ENCODE assay signal across 14 cellular contexts in the genomic region with DNA sequence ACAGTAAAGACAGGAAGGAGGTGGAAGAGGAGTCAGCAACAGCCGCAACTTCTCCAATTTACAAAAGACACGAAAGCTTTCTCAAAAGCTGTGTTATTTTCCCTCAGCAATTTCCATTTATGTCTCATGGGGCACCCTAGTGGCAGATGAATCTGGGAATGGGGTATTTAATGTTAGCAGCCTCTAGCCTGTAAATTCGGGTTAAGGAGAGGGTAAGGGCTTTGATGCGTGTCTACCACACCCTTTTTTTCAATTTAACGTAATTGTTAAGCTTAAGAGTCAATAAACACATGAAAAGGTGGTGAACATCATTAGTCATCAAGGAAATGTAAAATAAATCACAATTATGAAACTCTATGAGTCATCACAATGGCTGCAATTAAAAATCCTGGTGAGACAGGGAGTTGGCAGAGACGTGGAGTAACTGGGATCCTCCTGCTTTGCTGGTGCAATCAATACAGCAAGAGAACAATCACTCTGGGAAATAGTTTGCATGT.
DNase-seq lines count a peak whose midpoint lies in the region; ATAC-seq and TF ChIP-seq lines count a peak whose summit lies in the region.
"Had no signal": no experiment of that assay in that cellular context is flagged by ENCODE, and none has a peak within 500 bp of the region (broad histone marks: within the 10 kb centered on the region; RNA-seq: fewer than 3 reads in every experiment).

No MANE protein-coding gene starts in this region.

- TF ChIP-seq CTCF in BJ (IDR thresholded peaks at IDR 0.05; ENCODE audit: insufficient read depth, low read depth, low read length): no peak

- CTCF ChIA-PET in BJ (lab: Yijun Ruan, JAX): no interaction called here
- CTCF ChIA-PET in activated CD4-positive, alpha-beta T cell treated with anti-CD3 and anti-CD28 coated beads for 36 hours (lab: Charles Lee): no interaction called here

- no peaks in the 10 kb centered on the region for H3K4me1 Mint-ChIP-seq in activated CD4-positive, alpha-beta T cell treated with anti-CD3 and anti-CD28 coated beads for 36 hours
- H3K4me1 Mint-ChIP-seq: WTC11 had no signal

- intact Hi-C loops in activated CD4-positive, alpha-beta T cell treated with anti-CD3 and anti-CD28 coated beads for 36 hours (cut with DNase I, micrococcal nuclease): no loop called here

- POLR2A ChIA-PET in BJ (lab: Charles Lee): no interaction called here
- POLR2A ChIA-PET in activated CD4-positive, alpha-beta T cell treated with anti-CD3 and anti-CD28 coated beads for 36 hours (lab: Charles Lee): no interaction called here

- no peaks in the 10 kb centered on the region for H3K36me3 ChIP-seq in BJ (ENCODE audit: control insufficient read depth, insufficient read depth, low read length)
- H3K36me3 ChIP-seq in MG63: no peaks in the 10 kb centered on the region
- H3K36me3 ChIP-seq: BLaER1 treated with 17β-estradiol and CSF1 and Interleukin-3, amounts not matched to agents 10 nM and 100 nM; gastrocnemius medialis had no signal

- H3K27me3 ChIP-seq in BJ (ENCODE audit: control insufficient read depth, insufficient read depth, low read length) (no peaks in the 10 kb centered on the region), MG63 (no peaks in the 10 kb centered on the region)
- H3K27me3 ChIP-seq: BLaER1 treated with 17β-estradiol and CSF1 and Interleukin-3, amounts not matched to agents 10 nM and 100 nM; gastrocnemius medialis had no signal

- H3K4me3 ChIP-seq in BJ (ENCODE audit: low read depth, low read length): no peak overlapping the region
- H3K4me3 ChIP-seq in MG63: no peak overlapping the region
- H3K4me3 ChIP-seq: BLaER1 treated with 17β-estradiol and CSF1 and Interleukin-3, amounts not matched to agents 10 nM and 100 nM; gastrocnemius medialis had no signal

- H3K9me3 ChIP-seq in MG63: peaks cover 8% of the 10 kb centered on the region
- H3K9me3 ChIP-seq: gastrocnemius medialis had no signal

- no peaks in the 10 kb centered on the region for H3K36me3 Mint-ChIP-seq in activated CD4-positive, alpha-beta T cell treated with anti-CD3 and anti-CD28 coated beads for 36 hours (ENCODE audit: low read depth)

- no peak for ATAC-seq in activated CD4-positive, alpha-beta T cell treated with anti-CD3 and anti-CD28 coated beads for 36 hours
- ATAC-seq: gastrocnemius medialis, left ventricle myocardium superior, WTC11 had no signal

- peaks cover 2% of the 10 kb centered on the region for H3K27me3 Mint-ChIP-seq in activated CD4-positive, alpha-beta T cell treated with anti-CD3 and anti-CD28 coated beads for 36 hours

- peak; percentile 28 for DNase-seq in BJ (ENCODE audit: low read depth)
- peak; percentile 77 for DNase-seq in MG63
- peak; percentile 89 for DNase-seq in SW480 (ENCODE audit: low spot score)
- DNase-seq in iris pigment epithelial cell (ENCODE audit: low read depth): peak; percentile 29
- DNase-seq in activated CD4-positive, alpha-beta T cell treated with anti-CD3 and anti-CD28 coated beads for 36 hours: no peak
- DNase-seq in stimulated activated CD4-positive, alpha-beta T cell treated with anti-CD3 and anti-CD28 coated beads, Interleukin-4, amount 100 ng/mL, for 4 hours: no peak
- no peak for DNase-seq in NCI-H1436 treated with DMSO at 0.1 percent for 48 hours (lab: John Stamatoyannopoulos, UW)
- no peak for DNase-seq in NCI-H1092 (lab: John Stamatoyannopoulos, UW)
- DNase-seq: cerebellar nuclear complex, gastrocnemius medialis, left ventricle myocardium superior, occipital lobe had no signal

- H3K27ac Mint-ChIP-seq in activated CD4-positive, alpha-beta T cell treated with anti-CD3 and anti-CD28 coated beads for 36 hours: no peak overlapping the region
- H3K27ac Mint-ChIP-seq: WTC11 had no signal

- H3K9me3 Mint-ChIP-seq in activated CD4-positive, alpha-beta T cell treated with anti-CD3 and anti-CD28 coated beads for 36 hours (ENCODE audit: low read depth): peaks cover 12% of the 10 kb centered on the region

- H3K4me3 Mint-ChIP-seq in activated CD4-positive, alpha-beta T cell treated with anti-CD3 and anti-CD28 coated beads for 36 hours: no peak overlapping the region
- H3K4me3 Mint-ChIP-seq: WTC11 had no signal

Comparison
In these comparisons a context has a peak if more than half of its experiments do, and no peak if none do; other contexts are left out.
1. DNase-seq: peak in BJ (single experiment), MG63 (single experiment), SW480 (single experiment) and iris pigment epithelial cell (single experiment); none in activated CD4-positive, alpha-beta T cell treated with anti-CD3 and anti-CD28 coated beads for 36 hours (single experiment), stimulated activated CD4-positive, alpha-beta T cell treated with anti-CD3 and anti-CD28 coated beads, Interleukin-4, amount 100 ng/mL, for 4 hours (0 of 2), NCI-H1436 treated with DMSO at 0.1 percent for 48 hours (single experiment) and NCI-H1092 (single experiment).